ENCODE assay signal across 20 cellular contexts in genomic region chr10:32179836-32180235, GRCh38.
"Had no signal": no experiment of that assay in that cellular context is flagged by ENCODE, and none has a peak within 500 bp of the region (broad histone marks: within the 10 kb centered on the region; RNA-seq: fewer than 3 reads in every experiment).

No MANE protein-coding gene starts in this region.

- H3K4me3 ChIP-seq: coronary artery, gastrocnemius medialis, heart right ventricle, psoas muscle, skin epidermis, suprapubic skin, tibial nerve, upper lobe of right lung had no signal

- H3K4me1 ChIP-seq: gastrocnemius medialis, heart right ventricle, psoas muscle, upper lobe of right lung had no signal

- DNase-seq: central memory CD4-positive, alpha-beta T cell; effector CD8-positive, alpha-beta T cell; gastrocnemius medialis; heart right ventricle; hypothalamus; islet precursor cell; mammary epithelial cell; naive B cell; nephron progenitor cell; psoas muscle; stimulated activated CD4-positive, alpha-beta T cell treated with anti-CD3 and anti-CD28 coated beads, Interleukin-12 subunit alpha, Interleukin-12 subunit beta, amount 100 ng/mL, for 4 hours; stimulated activated naive CD4-positive, alpha-beta T cell treated with Interleukin-2 at 50 U/mL for 16 hours; upper lobe of right lung had no signal

- H3K27ac ChIP-seq: gastrocnemius medialis, neutrophil, psoas muscle, suprapubic skin, upper lobe of right lung had no signal

- H3K36me3 ChIP-seq: gastrocnemius medialis, heart right ventricle, neutrophil, suprapubic skin, tibial nerve, upper lobe of right lung had no signal

- ATAC-seq: gastrocnemius medialis, heart right ventricle, left lobe of liver, psoas muscle, sciatic nerve, upper lobe of right lung had no signal

- H3K27me3 ChIP-seq: gastrocnemius medialis, heart right ventricle, neutrophil, suprapubic skin, tibial nerve, upper lobe of right lung had no signal

- H3K9me3 ChIP-seq: gastrocnemius medialis, neutrophil, psoas muscle, suprapubic skin, tibial nerve, upper lobe of right lung had no signal
